In genomic region chr20:20247234-20247633, GRCh38 we compare ENCODE assay signal across 24 cellular contexts.
"Had no signal": no experiment of that assay in that cellular context is flagged by ENCODE, and none has a peak within 500 bp of the region (broad histone marks: within the 10 kb centered on the region; RNA-seq: fewer than 3 reads in every experiment).

No MANE protein-coding gene starts in this region.

- H3K27ac ChIP-seq: colonic mucosa, coronary artery, dorsolateral prefrontal cortex, epithelial cell of prostate, esophagus muscularis mucosa, esophagus squamous epithelium, foreskin keratinocyte, gastrocnemius medialis, gastroesophageal sphincter, heart left ventricle, heart right ventricle had no signal

- H3K4me1 ChIP-seq: colonic mucosa, esophagus muscularis mucosa, esophagus squamous epithelium, foreskin keratinocyte, gastrocnemius medialis, gastroesophageal sphincter, heart right ventricle had no signal

- H3K36me3 ChIP-seq: colonic mucosa, esophagus muscularis mucosa, esophagus squamous epithelium, gastroesophageal sphincter, heart right ventricle had no signal

- H3K27me3 ChIP-seq: colonic mucosa, foreskin keratinocyte, gastrocnemius medialis, heart right ventricle had no signal

- ATAC-seq: effector memory CD8-positive, alpha-beta T cell; esophagus mucosa; foreskin keratinocyte; gastrocnemius medialis; gastroesophageal sphincter; heart left ventricle; heart right ventricle had no signal

- H3K9me3 ChIP-seq: colonic mucosa, esophagus muscularis mucosa, gastrocnemius medialis, gastroesophageal sphincter, heart left ventricle, heart right ventricle had no signal

- H3K4me3 ChIP-seq: colonic mucosa, coronary artery, esophagus muscularis mucosa, esophagus squamous epithelium, gastrocnemius medialis, gastroesophageal sphincter, heart left ventricle, heart right ventricle had no signal

- DNase-seq: colonic mucosa; cortex of kidney; dermis blood vessel endothelial cell; dorsolateral prefrontal cortex; effector CD4-positive, alpha-beta T cell; effector CD8-positive, alpha-beta T cell; effector memory CD4-positive, alpha-beta T cell; effector memory CD8-positive, alpha-beta T cell; endodermal cell; erythroblast; esophagus squamous epithelium; foreskin fibroblast; foreskin keratinocyte; foreskin melanocyte; gastrocnemius medialis; glutamatergic neuron; head of caudate nucleus; heart left ventricle; heart right ventricle had no signal
